8 cellular contexts compared by ENCODE assay signal in genomic region chr2:71466301-71467179, GRCh38. TPM values are rescaled to one million over a fixed set of nuclear protein-coding genes. Genes with fewer than 3 reads are reported as not detected.
DNase-seq lines count a peak whose midpoint lies in the region; ATAC-seq and TF ChIP-seq lines count a peak whose summit lies in the region.

No MANE protein-coding gene starts in this region.

- no peak overlapping the region for H2AFZ ChIP-seq in Karpas-422 (ENCODE audit: low read length)

- H3K4me2 ChIP-seq in Karpas-422 (ENCODE audit: low read depth, low read length, poor library complexity, severe bottlenecking) = no peak overlapping the region

- intact Hi-C loops in dorsolateral prefrontal cortex (cut with DNase I) (loop anchor here in 1 of 2 donors (5.0 kb wide), 1 partner anchor 244 kb away; no protein-coding TSS in a partner anchor), lower lobe of right lung (cut with DNase I) (no loop called here), tibial artery (cut with DNase I; ENCODE audit: low total_unique reads) (no loop called here)

- peaks cover 0 to 20% (median 0%) of the 10 kb centered on the region in 45 donors for H3K27me3 ChIP-seq in dorsolateral prefrontal cortex
- peaks cover 24% of the 10 kb centered on the region for H3K27me3 ChIP-seq in lower lobe of right lung (ENCODE audit: low read depth)
- no peaks in the 10 kb centered on the region for H3K27me3 ChIP-seq in tibial artery
- H3K27me3 ChIP-seq in Karpas-422 (ENCODE audit: low read length) = no peaks in the 10 kb centered on the region

- H3K79me2 ChIP-seq in Karpas-422 (ENCODE audit: low read length) = no peaks in the 10 kb centered on the region

- H3K9me3 ChIP-seq in lower lobe of right lung = no peaks in the 10 kb centered on the region
- no peaks in the 10 kb centered on the region for H3K9me3 ChIP-seq in tibial artery
- H3K9me3 ChIP-seq in Karpas-422 (ENCODE audit: low read length) = no peaks in the 10 kb centered on the region

- peak overlapping the region in 8 of 59 donors; percentile 12 to 52 (median 30) for H3K27ac ChIP-seq in dorsolateral prefrontal cortex
- peak overlapping the region; percentile 66 for H3K27ac ChIP-seq in lower lobe of right lung
- H3K27ac ChIP-seq in tibial artery = peak overlapping the region; percentile 24 to 50
- H3K27ac ChIP-seq in Karpas-422 (ENCODE audit: low read length) = no peak overlapping the region

- no peaks in the 10 kb centered on the region for H3K36me3 ChIP-seq in lower lobe of right lung
- H3K36me3 ChIP-seq in tibial artery = no peaks in the 10 kb centered on the region
- H3K36me3 ChIP-seq in Karpas-422 (ENCODE audit: insufficient read depth, low read length) = no peaks in the 10 kb centered on the region

- H3K4me1 ChIP-seq in lower lobe of right lung (peaks cover 19% of the 10 kb centered on the region), tibial artery (peaks cover 0 to 27% (median 10%) of the 10 kb centered on the region in 4 donors), Karpas-422 (ENCODE audit: low read length) (no peaks in the 10 kb centered on the region)

- no peaks in the 10 kb centered on the region for H3K9me2 ChIP-seq in Karpas-422 (replicated peaks; ENCODE audit: insufficient read depth, low read length)

- H4K20me1 ChIP-seq in Karpas-422 (ENCODE audit: insufficient read depth, low read depth, low read length) = no peaks in the 10 kb centered on the region

- DNase-seq in NCI-H748 (lab: John Stamatoyannopoulos, UW; ENCODE audit: unreplicated experiment) (peak; percentile 52), NCI-H748 treated with DMSO at 0.1 percent for 48 hours (lab: John Stamatoyannopoulos, UW) (no peak), NCI-H526 treated with DMSO at 0.1 percent for 48 hours (lab: John Stamatoyannopoulos, UW) (peak; percentile 28), dorsolateral prefrontal cortex (peak in 3 of 10 donors; percentile 22 to 53 (median 48)), lower lobe of right lung (peak; percentile 56), tibial artery (no peak), NCI-H1092 treated with DMSO at 0.1 percent for 48 hours (lab: John Stamatoyannopoulos, UW) (no peak), Karpas-422 (no peak)

- H3K9ac ChIP-seq in Karpas-422 (ENCODE audit: low read length) = no peak overlapping the region

- H3K4me3 ChIP-seq in dorsolateral prefrontal cortex = peak overlapping the region; percentile 51 to 87 (median 68)
- peak overlapping the region; percentile 73 for H3K4me3 ChIP-seq in lower lobe of right lung
- H3K4me3 ChIP-seq in tibial artery = peak overlapping the region; percentile 69 to 72
- no peak overlapping the region for H3K4me3 ChIP-seq in Karpas-422 (ENCODE audit: low read length)

- TF ChIP-seq CTCF in dorsolateral prefrontal cortex (IDR thresholded peaks at IDR 0.05 in 54 of 56, conservative IDR thresholded peaks at IDR 0.05 in 2 of 56; ENCODE audit: low read depth in 1 of 56, partially characterized antibody in 56 of 56) (peak in 1 of 56 donors; percentile 11), lower lobe of right lung (IDR thresholded peaks at IDR 0.05) (no peak), tibial artery (IDR thresholded peaks at IDR 0.05) (no peak)

- peak; percentile 62 to 71 for ATAC-seq in lower lobe of right lung

RNA-seq across cellular contexts. Expression of gene DYSF, which starts 13.2 kb away (rescaled TPM):
- 100 to 1,000 TPM in 12 of 120 experiments, 10 to 100 TPM in 108; 15.6 to 237 (median 50.5) TPM for total RNA-seq in dorsolateral prefrontal cortex
- total RNA-seq in lower lobe of right lung = 41.2 TPM
- not detected in 2 replicates for total RNA-seq in Karpas-422 (2014; rRNA removed; shearing (Covaris generic); ENCODE audit: low replicate concordance)

Comparison
In these comparisons a context has a peak if more than half of its experiments do, and no peak if none do; other contexts are left out.
1. DNase-seq: peak in NCI-H748 (single experiment), NCI-H526 treated with DMSO at 0.1 percent for 48 hours (single experiment) and lower lobe of right lung (single experiment); none in NCI-H748 treated with DMSO at 0.1 percent for 48 hours (single experiment), tibial artery (0 of 2), NCI-H1092 treated with DMSO at 0.1 percent for 48 hours (single experiment) and Karpas-422 (single experiment).
2. RNA of gene DYSF, which starts 13.2 kb away (total RNA-seq): 15.6 to 237 TPM in dorsolateral prefrontal cortex and 41.2 TPM in lower lobe of right lung (single experiment); not detected in Karpas-422; every median in the first group is over 10 times any median in the second.